ENCODE assay signal across 8 cellular contexts in genomic region chr1:22452401-22452963, GRCh38. TPM values are rescaled to one million over a fixed set of nuclear protein-coding genes. Genes with fewer than 3 reads are reported as not detected.
DNase-seq lines count a peak whose midpoint lies in the region; ATAC-seq and TF ChIP-seq lines count a peak whose summit lies in the region.

No MANE protein-coding gene starts in this region.

- H3K36me3 ChIP-seq in CD8-positive, alpha-beta memory T cell (ENCODE audit: insufficient read depth, low read length), result no peaks in the 10 kb centered on the region
- no peaks in the 10 kb centered on the region for H3K36me3 ChIP-seq in right lobe of liver

- H3K27me3 ChIP-seq in CD8-positive, alpha-beta memory T cell (ENCODE audit: insufficient read depth, low read length, poor library complexity, severe bottlenecking), result no peaks in the 10 kb centered on the region
- H3K27me3 ChIP-seq in right lobe of liver, result no peaks in the 10 kb centered on the region

- H3K4me1 ChIP-seq in CD8-positive, alpha-beta memory T cell (ENCODE audit: insufficient read depth, low read length), result peaks cover 20% of the 10 kb centered on the region
- peaks cover 0 to 23% (median 0%) of the 10 kb centered on the region in 4 donors for H3K4me1 ChIP-seq in right lobe of liver

- H3K27ac ChIP-seq in CD8-positive, alpha-beta memory T cell (ENCODE audit: low read depth, low read length), result peak overlapping the region; percentile 93
- H3K27ac ChIP-seq in coronary artery, result peak overlapping the region; percentile 80 to 99
- H3K27ac ChIP-seq in right lobe of liver, result peak overlapping the region; percentile 85 to 91 (median 88)
- H3K27ac ChIP-seq in substantia nigra (ENCODE audit: low read depth, low read length, poor library complexity, severe bottlenecking), result peak overlapping the region; percentile 88

- peak overlapping the region; percentile 90 for H3K4me3 ChIP-seq in CD8-positive, alpha-beta memory T cell (ENCODE audit: low read length)
- H3K4me3 ChIP-seq in coronary artery (peak overlapping the region; percentile 98), right lobe of liver (peak overlapping the region; percentile 90 to 95 (median 91))

- POLR2A ChIA-PET in CD8-positive, alpha-beta memory T cell (lab: Charles Lee), result interaction anchor here (0.9 kb wide), 1 partner anchor 9 kb away, joined by 3 read pairs; no protein-coding TSS in a partner anchor

- no peaks in the 10 kb centered on the region for H3K27me3 Mint-ChIP-seq in CD8-positive, alpha-beta memory T cell

- no peaks in the 10 kb centered on the region for H3K9me3 Mint-ChIP-seq in CD8-positive, alpha-beta memory T cell

- peak overlapping the region; percentile 91 to 99 (median 96) for H3K27ac Mint-ChIP-seq in CD8-positive, alpha-beta memory T cell

- WGBS in right lobe of liver (ENCODE audit: insufficient coverage, low coverage, low lambda C conversion rate, missing lambda C conversion rate), result 3% methylated on average over 14 of the region's 14 CpGs

- intact Hi-C loops in right lobe of liver (cut with DNase I), result no loop called here

- peaks cover 31 to 60% (median 44%) of the 10 kb centered on the region in 3 donors for H3K4me1 Mint-ChIP-seq in CD8-positive, alpha-beta memory T cell

- H3K4me3 Mint-ChIP-seq in CD8-positive, alpha-beta memory T cell, result peak overlapping the region; percentile 88 to 96 (median 93)

- DNase-seq in CD8-positive, alpha-beta memory T cell, result peak in 1 of 5 donors; percentile 49
- peak; percentile 53 for DNase-seq in RKO (ENCODE audit: low spot score)
- DNase-seq in coronary artery (ENCODE audit: low spot score), result peak; percentile 76
- peak; percentile 34 to 59 (median 58) for DNase-seq in right lobe of liver
- DNase-seq in substantia nigra (lab: John Stamatoyannopoulos, UW), result peak in 20 of 49 donors; percentile 21 to 83 (median 45)
- no peak for DNase-seq in ureter (ENCODE audit: low spot score)

- TF ChIP-seq CTCF in coronary artery (IDR thresholded peaks at IDR 0.05) (no peak), right lobe of liver (IDR thresholded peaks at IDR 0.05) (no peak)

- ATAC-seq in GM19025 (IDR thresholded peaks at IDR 0.05; ENCODE audit: low read depth, unreplicated experiment) (peak; percentile 10), HG03196 (IDR thresholded peaks at IDR 0.05; ENCODE audit: unreplicated experiment) (peak; percentile 20), right lobe of liver (peak; percentile 50 to 63 (median 58))

- no peaks in the 10 kb centered on the region for H3K9me3 ChIP-seq in CD8-positive, alpha-beta memory T cell (ENCODE audit: low read length)
- no peaks in the 10 kb centered on the region for H3K9me3 ChIP-seq in right lobe of liver

- peaks cover 0 to 10% (median 2%) of the 10 kb centered on the region in 3 donors for H3K36me3 Mint-ChIP-seq in CD8-positive, alpha-beta memory T cell

- CTCF ChIA-PET in CD8-positive, alpha-beta memory T cell (lab: Charles Lee), result interaction anchor here (1.3 kb wide), 1 partner anchor 11 kb away, joined by 3 read pairs; no protein-coding TSS in a partner anchor

- no peak for TF ChIP-seq POLR2A in right lobe of liver (IDR thresholded peaks at IDR 0.05)

RNA-seq across cellular contexts. Expression of gene ZBTB40, which starts 0.8 kb away (rescaled TPM):
- 10 to 100 TPM; 29.5 to 30.0 TPM for total RNA-seq in CD8-positive, alpha-beta memory T cell
- polyA plus RNA-seq in CD8-positive, alpha-beta memory T cell, result 4.1 TPM
- total RNA-seq in right lobe of liver, result 1 to 10 TPM; 6.2 to 7.6 (median 7.0) TPM
- 22.4 TPM for total RNA-seq in ureter
